8 cellular contexts compared by ENCODE assay signal in genomic region chr19:58466089-58466759, GRCh38. TPM values are rescaled to one million over a fixed set of nuclear protein-coding genes. Genes with fewer than 3 reads are reported as not detected.
DNase-seq lines count a peak whose midpoint lies in the region; ATAC-seq and TF ChIP-seq lines count a peak whose summit lies in the region.

No MANE protein-coding gene starts in this region.

- H3K4me1 ChIP-seq in iPS-20b (ENCODE audit: insufficient read depth, low read length) (no peaks in the 10 kb centered on the region), thoracic aorta (ENCODE audit: control insufficient read depth in 1 of 2, low read depth in 2 of 2) (peaks cover 11 to 21% of the 10 kb centered on the region in 2 donors)

- H3K27ac ChIP-seq in iPS-20b (ENCODE audit: low read length), result no peak overlapping the region
- peak overlapping the region in 1 of 2 donors; percentile 80 for H3K27ac ChIP-seq in thoracic aorta

- DNase-seq in activated CD8-positive, alpha-beta T cell treated with anti-CD3 and anti-CD28 coated beads, Interleukin-2, amount 10 ng/mL, durations not matched to agents 7 days and 5 days, result no peak
- no peak for DNase-seq in thoracic aorta (ENCODE audit: low spot score)
- no peak for DNase-seq in NCI-H1436 treated with DMSO at 0.1 percent for 48 hours (lab: John Stamatoyannopoulos, UW)
- DNase-seq in effector CD4-positive, alpha-beta T cell, result no peak

- H3K27ac Mint-ChIP-seq in activated CD8-positive, alpha-beta T cell treated with anti-CD3 and anti-CD28 coated beads, Interleukin-2, amount 10 ng/mL, durations not matched to agents 7 days and 5 days, result peak overlapping the region; percentile 76

- peak overlapping the region; percentile 16; the same call in 1 of the 2 replicates for H3K9ac ChIP-seq in iPS-20b (ENCODE audit: low read depth, low read length)

- CTCF ChIA-PET in activated CD8-positive, alpha-beta T cell treated with anti-CD3 and anti-CD28 coated beads, Interleukin-2, amount 10 ng/mL, durations not matched to agents 7 days and 5 days (lab: Charles Lee), result no interaction called here

- no peaks in the 10 kb centered on the region for H3K9me3 Mint-ChIP-seq in activated CD8-positive, alpha-beta T cell treated with anti-CD3 and anti-CD28 coated beads, Interleukin-2, amount 10 ng/mL, durations not matched to agents 7 days and 5 days (ENCODE audit: insufficient read depth)

- H3K9me3 ChIP-seq in iPS-20b (ENCODE audit: insufficient read depth, low read depth, low read length) (no peaks in the 10 kb centered on the region), thoracic aorta (no peaks in the 10 kb centered on the region)

- peaks cover 10% of the 10 kb centered on the region for H3K36me3 Mint-ChIP-seq in activated CD8-positive, alpha-beta T cell treated with anti-CD3 and anti-CD28 coated beads, Interleukin-2, amount 10 ng/mL, durations not matched to agents 7 days and 5 days (ENCODE audit: low read depth)

- POLR2A ChIA-PET in activated CD8-positive, alpha-beta T cell treated with anti-CD3 and anti-CD28 coated beads, Interleukin-2, amount 10 ng/mL, durations not matched to agents 7 days and 5 days (lab: Charles Lee), result interaction anchor here (0.6 to 1.2 kb wide), 2 partner anchors 77 to 79 kb away, joined by 3 read pairs; partner anchors contain the start of gene TRIM28

- peak overlapping the region; percentile 83 for H3K4me3 Mint-ChIP-seq in activated CD8-positive, alpha-beta T cell treated with anti-CD3 and anti-CD28 coated beads, Interleukin-2, amount 10 ng/mL, durations not matched to agents 7 days and 5 days

- H3K4me3 ChIP-seq in GM08714 (ENCODE audit: low read length), result peak overlapping the region; percentile 54; the same call in 1 of the 2 replicates
- H3K4me3 ChIP-seq in iPS-20b (ENCODE audit: low read length), result peak overlapping the region; percentile 82
- peak overlapping the region; percentile 100 for H3K4me3 ChIP-seq in thoracic aorta

- H3K27me3 ChIP-seq in iPS-20b (ENCODE audit: insufficient read depth, low read length) (peaks cover 11% of the 10 kb centered on the region), thoracic aorta (replicated peaks; ENCODE audit: insufficient read depth) (no peaks in the 10 kb centered on the region)

- H3K36me3 ChIP-seq in iPS-20b (ENCODE audit: insufficient read depth, low read depth, low read length) (0 out of 2 replicates have a peak, but pooled peaks cover 4% of the 10 kb centered on the region), thoracic aorta (peaks cover 12% of the 10 kb centered on the region)

- no peak for TF ChIP-seq CTCF in thoracic aorta (IDR thresholded peaks at IDR 0.05)

- H3K4me1 Mint-ChIP-seq in activated CD8-positive, alpha-beta T cell treated with anti-CD3 and anti-CD28 coated beads, Interleukin-2, amount 10 ng/mL, durations not matched to agents 7 days and 5 days (ENCODE audit: low read depth), result peaks cover 22% of the 10 kb centered on the region

- peaks cover 2% of the 10 kb centered on the region for H3K27me3 Mint-ChIP-seq in activated CD8-positive, alpha-beta T cell treated with anti-CD3 and anti-CD28 coated beads, Interleukin-2, amount 10 ng/mL, durations not matched to agents 7 days and 5 days (ENCODE audit: low read depth)

- ATAC-seq in HG02870 (IDR thresholded peaks at IDR 0.05; ENCODE audit: unreplicated experiment) (peak; percentile 21), thoracic aorta (ENCODE audit: insufficient number of reproducible peaks, low FRiP score, low read depth) (no peak), GM21526 (IDR thresholded peaks at IDR 0.05; ENCODE audit: low FRiP score, unreplicated experiment) (no peak)
- ATAC-seq in activated CD8-positive, alpha-beta T cell treated with anti-CD3 and anti-CD28 coated beads, Interleukin-2, amount 10 ng/mL, durations not matched to agents 7 days and 5 days, result peak; percentile 24

RNA-seq across cellular contexts. Expression of gene ZNF324, which starts 0.7 kb away (rescaled TPM):
- 10 to 100 TPM; 13.8 to 15.8 TPM for total RNA-seq in activated CD8-positive, alpha-beta T cell treated with anti-CD3 and anti-CD28 coated beads, Interleukin-2, amount 10 ng/mL, durations not matched to agents 7 days and 5 days
- total RNA-seq in thoracic aorta, result 10 to 100 TPM; 19.8 to 31.7 TPM

RNA-seq across cellular contexts. Expression of gene ZNF446, which starts 9.9 kb away (rescaled TPM):
- total RNA-seq in activated CD8-positive, alpha-beta T cell treated with anti-CD3 and anti-CD28 coated beads, Interleukin-2, amount 10 ng/mL, durations not matched to agents 7 days and 5 days, result 1 to 10 TPM; 6.9 to 7.8 TPM
- total RNA-seq in thoracic aorta, result 10 to 100 TPM; 17.8 to 23.7 TPM

RNA-seq across cellular contexts. Expression of gene ZNF324B, which starts 14.8 kb away (rescaled TPM):
- total RNA-seq in activated CD8-positive, alpha-beta T cell treated with anti-CD3 and anti-CD28 coated beads, Interleukin-2, amount 10 ng/mL, durations not matched to agents 7 days and 5 days, result 10 to 100 TPM; 10.6 to 12.5 TPM
- 10 to 100 TPM in 1 of 2 donors, 1 to 10 TPM in 1; 6.0 to 12.0 TPM for total RNA-seq in thoracic aorta

RNA-seq across cellular contexts. Expression of gene ZNF132, which starts 26.3 kb away (rescaled TPM):
- total RNA-seq in activated CD8-positive, alpha-beta T cell treated with anti-CD3 and anti-CD28 coated beads, Interleukin-2, amount 10 ng/mL, durations not matched to agents 7 days and 5 days, result 1 to 10 TPM; 5.1 to 6.0 TPM
- total RNA-seq in thoracic aorta, result 10 to 100 TPM in 1 of 2 donors, 1 to 10 TPM in 1; 3.1 to 10.2 TPM

RNA-seq across cellular contexts. Expression of gene SLC27A5, which starts 45.6 kb away (rescaled TPM):
- 10 to 100 TPM; 12.2 to 14.4 TPM for total RNA-seq in activated CD8-positive, alpha-beta T cell treated with anti-CD3 and anti-CD28 coated beads, Interleukin-2, amount 10 ng/mL, durations not matched to agents 7 days and 5 days
- total RNA-seq in thoracic aorta, result 1 to 10 TPM; 7.1 to 8.5 TPM

Comparison
In these comparisons a context has a peak if more than half of its experiments do, and no peak if none do; other contexts are left out.
1. ATAC-seq: peak in HG02870 (single experiment) and activated CD8-positive, alpha-beta T cell treated with anti-CD3 and anti-CD28 coated beads, Interleukin-2, amount 10 ng/mL, durations not matched to agents 7 days and 5 days (single experiment); none in thoracic aorta (single experiment) and GM21526 (single experiment).
2. Peak in every context shown above with its lines, with median percentiles within 50 percentile points of each other: H3K4me3 ChIP-seq.